Comparison of ENCODE assay signal across 8 cellular contexts in the genomic region with DNA sequence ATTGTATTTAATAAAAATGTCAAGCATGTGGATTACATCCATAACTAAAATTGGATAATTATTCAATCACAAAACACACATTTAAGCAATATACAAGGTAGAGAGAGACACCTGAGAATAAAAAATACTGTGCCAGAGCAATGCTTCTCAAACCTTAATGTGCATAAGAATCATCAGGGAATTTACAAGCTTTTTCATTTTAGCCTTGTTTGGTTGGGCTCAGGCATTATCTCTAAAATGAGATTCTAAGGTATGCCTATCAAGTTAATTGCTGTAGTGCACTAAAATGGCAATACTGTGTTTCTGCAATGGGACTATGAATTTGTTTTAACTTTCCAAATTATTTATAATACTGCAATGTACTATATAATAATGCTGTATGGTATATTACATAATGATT. TPM values are rescaled to one million over a fixed set of nuclear protein-coding genes. Genes with fewer than 3 reads are reported as not detected.
DNase-seq lines count a peak whose midpoint lies in the region; ATAC-seq, FAIRE-seq and TF ChIP-seq lines count a peak whose summit lies in the region.

No MANE protein-coding gene starts in this region.

- no peak overlapping the region for H2AFZ ChIP-seq in keratinocyte (ENCODE audit: control insufficient read depth, low read length)

- H3K27ac ChIP-seq in keratinocyte (ENCODE audit: control insufficient read depth, insufficient read depth, low read length) (peak overlapping the region; percentile 82), subcutaneous abdominal adipose tissue (ENCODE audit: low read depth, low read length) (peak overlapping the region; percentile 92)

- H3K9me3 ChIP-seq in keratinocyte (ENCODE audit: control insufficient read depth, low read depth, low read length) (no peaks in the 10 kb centered on the region), subcutaneous abdominal adipose tissue (ENCODE audit: control insufficient read depth in 5 of 5, low read length in 5 of 5) (no peaks in the 10 kb centered on the region)

- no peaks in the 10 kb centered on the region for H3K9me1 ChIP-seq in keratinocyte (ENCODE audit: control insufficient read depth, extremely low read depth, insufficient read depth, low read length)

- DNase-seq in T-helper 2 cell treated with Interferon-gamma antibody and Interleukin-4, amounts not matched to agents 5 μg/mL and 100 μg/mL, for 36 hours (ENCODE audit: low spot score) = no peak
- DNase-seq in T-helper 2 cell (no peak), keratinocyte (ENCODE audit: low read depth, low spot score) (no peak), cortex of kidney (lab: John Stamatoyannopoulos, UW) (no peak), NCI-H446 treated with DMSO at 0.1 percent for 48 hours (lab: John Stamatoyannopoulos, UW) (no peak)
- DNase-seq in activated naive CD8-positive, alpha-beta T cell treated with anti-CD3 and anti-CD28 coated beads for 36 hours = no peak

- H3K4me1 ChIP-seq in keratinocyte (ENCODE audit: control insufficient read depth, extremely low read depth, insufficient read depth, low read length) = peaks cover 10% of the 10 kb centered on the region
- H3K4me1 ChIP-seq in subcutaneous abdominal adipose tissue (ENCODE audit: control insufficient read depth in 5 of 5, insufficient read depth in 5 of 5, low read length in 5 of 5) = peaks cover 5 to 28% (median 24%) of the 10 kb centered on the region in 5 donors

- peaks cover 9% of the 10 kb centered on the region for H4K20me1 ChIP-seq in keratinocyte (ENCODE audit: control insufficient read depth, extremely low read depth, insufficient read depth, low read length)

- dilution Hi-C loops in keratinocyte (cut with MboI; ENCODE audit: extremely low pct_ligation_motif_present, low sequenced_read_pairs) = no loop called here

- H3K79me2 ChIP-seq in keratinocyte (ENCODE audit: control insufficient read depth, insufficient read depth, low read length) = peaks cover 56% of the 10 kb centered on the region

- H3K36me3 Mint-ChIP-seq in T-helper 2 cell treated with Interferon-gamma antibody and Interleukin-4, amounts not matched to agents 5 μg/mL and 100 μg/mL, for 36 hours (ENCODE audit: low read depth) = peaks cover 29% of the 10 kb centered on the region
- peaks cover 31% of the 10 kb centered on the region for H3K36me3 Mint-ChIP-seq in activated naive CD8-positive, alpha-beta T cell treated with anti-CD3 and anti-CD28 coated beads for 36 hours

- no peak for FAIRE-seq in keratinocyte (lab: Jason Lieb, UNC)

- H3K9ac ChIP-seq in keratinocyte (ENCODE audit: control insufficient read depth, extremely low read depth, insufficient read depth, low read length) (peak overlapping the region; percentile 92), subcutaneous abdominal adipose tissue (ENCODE audit: low read length in 5 of 5) (peak overlapping the region; percentile 73 to 96 (median 88))

- H3K4me3 ChIP-seq in keratinocyte (ENCODE audit: control insufficient read depth in 2 of 3, extremely low read depth in 1 of 3, insufficient read depth in 2 of 3, low read depth in 1 of 3, low read length in 3 of 3) (peak overlapping the region; percentile 92 to 99 (median 95)), subcutaneous abdominal adipose tissue (ENCODE audit: low read depth in 1 of 5, low read length in 5 of 5) (peak overlapping the region; percentile 82 to 90 (median 89))

- no peaks in the 10 kb centered on the region for H3K27me3 ChIP-seq in keratinocyte (ENCODE audit: control insufficient read depth, extremely low read depth, insufficient read depth, low read length)
- no peaks in the 10 kb centered on the region for H3K27me3 ChIP-seq in subcutaneous abdominal adipose tissue (ENCODE audit: control insufficient read depth in 5 of 5, insufficient read depth in 4 of 5, low read length in 5 of 5)

- peak overlapping the region; percentile 89 for H3K4me3 Mint-ChIP-seq in T-helper 2 cell treated with Interferon-gamma antibody and Interleukin-4, amounts not matched to agents 5 μg/mL and 100 μg/mL, for 36 hours
- peak overlapping the region; percentile 86 for H3K4me3 Mint-ChIP-seq in activated naive CD8-positive, alpha-beta T cell treated with anti-CD3 and anti-CD28 coated beads for 36 hours

- H3K4me1 Mint-ChIP-seq in T-helper 2 cell treated with Interferon-gamma antibody and Interleukin-4, amounts not matched to agents 5 μg/mL and 100 μg/mL, for 36 hours (ENCODE audit: low read depth) = peaks cover 43% of the 10 kb centered on the region
- H3K4me1 Mint-ChIP-seq in activated naive CD8-positive, alpha-beta T cell treated with anti-CD3 and anti-CD28 coated beads for 36 hours = peaks cover 41% of the 10 kb centered on the region

- peak overlapping the region; percentile 83 for H3K27ac Mint-ChIP-seq in T-helper 2 cell treated with Interferon-gamma antibody and Interleukin-4, amounts not matched to agents 5 μg/mL and 100 μg/mL, for 36 hours
- H3K27ac Mint-ChIP-seq in activated naive CD8-positive, alpha-beta T cell treated with anti-CD3 and anti-CD28 coated beads for 36 hours = peak overlapping the region; percentile 90

- no peaks in the 10 kb centered on the region for H3K27me3 Mint-ChIP-seq in T-helper 2 cell treated with Interferon-gamma antibody and Interleukin-4, amounts not matched to agents 5 μg/mL and 100 μg/mL, for 36 hours (ENCODE audit: low read depth)
- no peaks in the 10 kb centered on the region for H3K27me3 Mint-ChIP-seq in activated naive CD8-positive, alpha-beta T cell treated with anti-CD3 and anti-CD28 coated beads for 36 hours

- H3K36me3 ChIP-seq in keratinocyte (ENCODE audit: control insufficient read depth in 2 of 2, extremely low read depth in 1 of 2, insufficient read depth in 2 of 2, low read length in 2 of 2) = no peaks in the 10 kb centered on the region
- no peaks in the 10 kb centered on the region for H3K36me3 ChIP-seq in subcutaneous abdominal adipose tissue (ENCODE audit: control insufficient read depth in 5 of 5, insufficient read depth in 5 of 5, low read length in 5 of 5)

- no peak for TF ChIP-seq CTCF in keratinocyte (optimal IDR thresholded peaks at IDR 0.05 in 1 of 3, IDR thresholded peaks at IDR 0.05 in 1 of 3, conservative IDR thresholded peaks at IDR 0.05 in 1 of 3; ENCODE audit: extremely low read depth in 1 of 3, insufficient read depth in 2 of 3, low read length in 3 of 3)

- H3K4me2 ChIP-seq in keratinocyte (ENCODE audit: control insufficient read depth, extremely low read depth, insufficient read depth, low read depth, low read length) = peak overlapping the region; percentile 92

- no peak for ATAC-seq in GM18909 (IDR thresholded peaks at IDR 0.05; ENCODE audit: poor library complexity, unreplicated experiment)

- no peaks in the 10 kb centered on the region for H3K9me3 Mint-ChIP-seq in T-helper 2 cell treated with Interferon-gamma antibody and Interleukin-4, amounts not matched to agents 5 μg/mL and 100 μg/mL, for 36 hours
- no peaks in the 10 kb centered on the region for H3K9me3 Mint-ChIP-seq in activated naive CD8-positive, alpha-beta T cell treated with anti-CD3 and anti-CD28 coated beads for 36 hours

RNA-seq across cellular contexts. Expression of a gene that starts 1.0 kb away (rescaled TPM):
- 100 to 1,000 TPM; 156 to 161 TPM for total RNA-seq in activated naive CD8-positive, alpha-beta T cell treated with anti-CD3 and anti-CD28 coated beads for 36 hours
- 53.6 to 92.4 TPM (median 59.2 TPM) in 3 replicates for polyA plus RNA-seq in keratinocyte
- polyA plus RNA-seq in keratinocyte (2011; ENCODE audit: low read depth) = 118 TPM
- 38.5 and 95.8 TPM in 2 replicates for polyA plus RNA-seq in keratinocyte (2011; cell fraction: cytosol; rRNA removed)
- 36.0 and 41.8 TPM in 2 replicates for polyA plus RNA-seq in keratinocyte (2011; cell fraction: nucleus; rRNA removed)
- 47.0 and 53.2 TPM in 2 replicates for polyA plus RNA-seq in keratinocyte (2012; ENCODE audit: low replicate concordance)
- polyA minus RNA-seq in keratinocyte = 22.5 to 141 TPM (median 61.8 TPM) in 3 replicates
- polyA minus RNA-seq in keratinocyte (2011; cell fraction: cytosol; rRNA and poly(A)+ RNA removed) = 49.3 TPM
- 18.6 and 32.9 TPM in 2 replicates for polyA minus RNA-seq in keratinocyte (2011; cell fraction: nucleus; rRNA and poly(A)+ RNA removed)

RNA-seq across cellular contexts. Expression of a gene that starts 20.7 kb away (rescaled TPM):
- total RNA-seq in activated naive CD8-positive, alpha-beta T cell treated with anti-CD3 and anti-CD28 coated beads for 36 hours = 100 to 1,000 TPM; 375 to 398 TPM
- polyA plus RNA-seq in keratinocyte = 50.9 to 114 TPM (median 80.3 TPM) in 3 replicates
- 73.3 TPM for polyA plus RNA-seq in keratinocyte (2011; ENCODE audit: low read depth)
- polyA plus RNA-seq in keratinocyte (2011; cell fraction: cytosol; rRNA removed) = 40.3 and 79.7 TPM in 2 replicates
- 29.2 and 38.5 TPM in 2 replicates for polyA plus RNA-seq in keratinocyte (2011; cell fraction: nucleus; rRNA removed)
- 66.8 and 94.0 TPM in 2 replicates for polyA plus RNA-seq in keratinocyte (2012; ENCODE audit: low replicate concordance)
- polyA minus RNA-seq in keratinocyte = 37.6 to 70.6 TPM (median 57.1 TPM) in 3 replicates
- 33.2 TPM for polyA minus RNA-seq in keratinocyte (2011; cell fraction: cytosol; rRNA and poly(A)+ RNA removed)
- 17.4 and 23.7 TPM in 2 replicates for polyA minus RNA-seq in keratinocyte (2011; cell fraction: nucleus; rRNA and poly(A)+ RNA removed)

RNA-seq across cellular contexts. Expression of a gene that starts 30.0 kb away (rescaled TPM):
- 100 to 1,000 TPM; 148 to 154 TPM for total RNA-seq in activated naive CD8-positive, alpha-beta T cell treated with anti-CD3 and anti-CD28 coated beads for 36 hours
- polyA plus RNA-seq in keratinocyte = 66.0 to 116 TPM (median 80.6 TPM) in 3 replicates
- polyA plus RNA-seq in keratinocyte (2011; ENCODE audit: low read depth) = 34.6 TPM
- 64.0 and 106 TPM in 2 replicates for polyA plus RNA-seq in keratinocyte (2011; cell fraction: cytosol; rRNA removed)
- 18.4 and 22.2 TPM in 2 replicates for polyA plus RNA-seq in keratinocyte (2011; cell fraction: nucleus; rRNA removed)
- polyA plus RNA-seq in keratinocyte (2012; ENCODE audit: low replicate concordance) = 42.4 and 107 TPM in 2 replicates
- polyA minus RNA-seq in keratinocyte = 3.0 to 17.0 TPM (median 6.6 TPM) in 3 replicates
- polyA minus RNA-seq in keratinocyte (2011; cell fraction: cytosol; rRNA and poly(A)+ RNA removed) = 40.5 TPM
- 2.3 and 6.6 TPM in 2 replicates for polyA minus RNA-seq in keratinocyte (2011; cell fraction: nucleus; rRNA and poly(A)+ RNA removed)
